1 cellular context compared by ENCODE assay signal in genomic region chr16:66976746-66977145, GRCh38.
TF ChIP-seq lines count a peak whose summit lies in the region.

No MANE protein-coding gene starts in this region.

TF ChIP-seq in GM23338, 12 proteins besides CTCF, POLR2A, EP300 and RAD21 (continued from another document):
- no peak for TF ChIP-seq POLR2AphosphoS5 (IDR thresholded peaks at IDR 0.05; ENCODE audit: low read depth)
- TF ChIP-seq ZNF114 (CRISPR knock-in tag; IDR thresholded peaks at IDR 0.05) = no peak
- TF ChIP-seq ZNF331 (CRISPR knock-in tag; IDR thresholded peaks at IDR 0.05; ENCODE audit: low read depth) = no peak
- TF ChIP-seq JUNB (IDR thresholded peaks at IDR 0.05; ENCODE audit: unreplicated experiment) = no peak
- TF ChIP-seq EZH2phosphoT487 (IDR thresholded peaks at IDR 0.05; ENCODE audit: unreplicated experiment) = no peak
- TF ChIP-seq NANOG (IDR thresholded peaks at IDR 0.05; ENCODE audit: borderline replicate concordance) = no peak
- no peak for TF ChIP-seq STAT1 (IDR thresholded peaks at IDR 0.05; ENCODE audit: unreplicated experiment)
- TF ChIP-seq, protein P1, sequence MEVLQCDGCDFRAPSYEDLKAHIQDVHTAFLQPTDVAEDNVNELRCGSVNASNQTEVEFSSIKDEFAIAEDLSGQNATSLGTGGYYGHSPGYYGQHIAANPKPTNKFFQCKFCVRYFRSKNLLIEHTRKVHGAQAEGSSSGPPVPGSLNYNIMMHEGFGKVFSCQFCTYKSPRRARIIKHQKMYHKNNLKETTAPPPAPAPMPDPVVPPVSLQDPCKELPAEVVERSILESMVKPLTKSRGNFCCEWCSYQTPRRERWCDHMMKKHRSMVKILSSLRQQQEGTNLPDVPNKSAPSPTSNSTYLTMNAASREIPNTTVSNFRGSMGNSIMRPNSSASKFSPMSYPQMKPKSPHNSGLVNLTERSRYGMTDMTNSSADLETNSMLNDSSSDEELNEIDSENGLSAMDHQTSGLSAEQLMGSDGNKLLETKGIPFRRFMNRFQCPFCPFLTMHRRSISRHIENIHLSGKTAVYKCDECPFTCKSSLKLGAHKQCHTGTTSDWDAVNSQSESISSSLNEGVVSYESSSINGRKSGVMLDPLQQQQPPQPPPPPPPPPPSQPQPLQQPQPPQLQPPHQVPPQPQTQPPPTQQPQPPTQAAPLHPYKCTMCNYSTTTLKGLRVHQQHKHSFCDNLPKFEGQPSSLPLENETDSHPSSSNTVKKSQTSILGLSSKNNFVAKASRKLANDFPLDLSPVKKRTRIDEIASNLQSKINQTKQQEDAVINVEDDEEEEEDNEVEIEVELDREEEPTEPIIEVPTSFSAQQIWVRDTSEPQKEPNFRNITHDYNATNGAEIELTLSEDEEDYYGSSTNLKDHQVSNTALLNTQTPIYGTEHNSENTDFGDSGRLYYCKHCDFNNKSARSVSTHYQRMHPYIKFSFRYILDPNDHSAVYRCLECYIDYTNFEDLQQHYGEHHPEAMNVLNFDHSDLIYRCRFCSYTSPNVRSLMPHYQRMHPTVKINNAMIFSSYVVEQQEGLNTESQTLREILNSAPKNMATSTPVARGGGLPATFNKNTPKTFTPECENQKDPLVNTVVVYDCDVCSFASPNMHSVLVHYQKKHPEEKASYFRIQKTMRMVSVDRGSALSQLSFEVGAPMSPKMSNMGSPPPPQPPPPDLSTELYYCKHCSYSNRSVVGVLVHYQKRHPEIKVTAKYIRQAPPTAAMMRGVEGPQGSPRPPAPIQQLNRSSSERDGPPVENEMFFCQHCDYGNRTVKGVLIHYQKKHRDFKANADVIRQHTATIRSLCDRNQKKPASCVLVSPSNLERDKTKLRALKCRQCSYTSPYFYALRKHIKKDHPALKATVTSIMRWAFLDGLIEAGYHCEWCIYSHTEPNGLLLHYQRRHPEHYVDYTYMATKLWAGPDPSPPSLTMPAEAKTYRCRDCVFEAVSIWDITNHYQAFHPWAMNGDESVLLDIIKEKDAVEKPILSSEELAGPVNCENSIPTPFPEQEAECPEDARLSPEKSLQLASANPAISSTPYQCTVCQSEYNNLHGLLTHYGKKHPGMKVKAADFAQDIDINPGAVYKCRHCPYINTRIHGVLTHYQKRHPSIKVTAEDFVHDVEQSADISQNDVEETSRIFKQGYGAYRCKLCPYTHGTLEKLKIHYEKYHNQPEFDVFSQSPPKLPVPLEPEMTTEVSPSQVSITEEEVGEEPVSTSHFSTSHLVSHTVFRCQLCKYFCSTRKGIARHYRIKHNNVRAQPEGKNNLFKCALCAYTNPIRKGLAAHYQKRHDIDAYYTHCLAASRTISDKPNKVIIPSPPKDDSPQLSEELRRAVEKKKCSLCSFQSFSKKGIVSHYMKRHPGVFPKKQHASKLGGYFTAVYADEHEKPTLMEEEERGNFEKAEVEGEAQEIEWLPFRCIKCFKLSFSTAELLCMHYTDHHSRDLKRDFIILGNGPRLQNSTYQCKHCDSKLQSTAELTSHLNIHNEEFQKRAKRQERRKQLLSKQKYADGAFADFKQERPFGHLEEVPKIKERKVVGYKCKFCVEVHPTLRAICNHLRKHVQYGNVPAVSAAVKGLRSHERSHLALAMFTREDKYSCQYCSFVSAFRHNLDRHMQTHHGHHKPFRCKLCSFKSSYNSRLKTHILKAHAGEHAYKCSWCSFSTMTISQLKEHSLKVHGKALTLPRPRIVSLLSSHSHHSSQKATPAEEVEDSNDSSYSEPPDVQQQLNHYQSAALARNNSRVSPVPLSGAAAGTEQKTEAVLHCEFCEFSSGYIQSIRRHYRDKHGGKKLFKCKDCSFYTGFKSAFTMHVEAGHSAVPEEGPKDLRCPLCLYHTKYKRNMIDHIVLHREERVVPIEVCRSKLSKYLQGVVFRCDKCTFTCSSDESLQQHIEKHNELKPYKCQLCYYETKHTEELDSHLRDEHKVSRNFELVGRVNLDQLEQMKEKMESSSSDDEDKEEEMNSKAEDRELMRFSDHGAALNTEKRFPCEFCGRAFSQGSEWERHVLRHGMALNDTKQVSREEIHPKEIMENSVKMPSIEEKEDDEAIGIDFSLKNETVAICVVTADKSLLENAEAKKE (CRISPR knock-in tag; IDR thresholded peaks at IDR 0.05) = no peak
- no peak for TF ChIP-seq ETS1 (IDR thresholded peaks at IDR 0.05)
- TF ChIP-seq CREB1 (CRISPR knock-in tag; IDR thresholded peaks at IDR 0.05; ENCODE audit: low read depth) = no peak
